In the genomic region with DNA sequence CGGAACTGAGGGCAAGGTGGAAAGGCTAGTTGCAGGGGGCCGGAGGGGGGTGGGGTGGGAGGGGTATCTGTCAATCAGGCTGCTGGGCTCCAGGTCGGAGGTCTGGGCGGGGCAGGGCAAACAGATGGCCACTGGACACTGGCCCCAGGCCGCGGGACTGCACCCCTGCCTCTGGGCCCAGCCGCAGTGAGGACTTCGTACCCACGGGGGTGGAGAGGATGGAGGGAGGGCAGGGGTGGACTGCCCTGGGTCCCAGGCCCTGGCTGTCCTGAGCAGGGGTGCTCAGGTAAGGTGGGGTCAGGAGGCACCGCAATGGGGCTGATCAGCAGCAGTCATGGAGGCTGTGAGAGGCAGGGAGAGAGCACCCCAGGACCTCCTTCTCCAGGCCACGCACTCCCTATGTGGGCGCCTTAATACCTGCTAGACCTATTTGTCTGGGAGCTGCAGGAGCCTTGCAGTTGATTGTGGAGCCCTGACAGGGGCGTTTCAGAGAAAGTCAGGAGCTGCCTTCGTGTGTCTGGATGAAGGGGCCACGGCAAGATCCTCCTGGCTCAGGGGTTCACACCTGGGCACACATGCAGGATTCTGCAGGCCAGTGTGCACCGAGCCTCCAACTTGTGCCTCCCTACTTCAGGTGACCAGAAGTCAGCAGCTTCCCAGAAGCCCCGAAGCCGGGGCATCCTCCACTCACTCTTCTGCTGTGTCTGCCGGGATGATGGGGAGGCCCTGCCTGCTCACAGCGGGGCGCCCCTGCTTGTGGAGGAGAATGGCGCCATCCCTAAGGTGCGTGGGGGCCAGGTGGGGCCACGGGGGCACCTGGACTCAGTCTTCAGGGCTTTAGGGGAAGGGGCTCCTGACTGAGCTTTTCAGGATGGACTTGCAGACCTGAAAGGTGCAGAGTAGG, we compare ENCODE assay signal across 8 cellular contexts. TPM values are rescaled to one million over a fixed set of nuclear protein-coding genes. Genes with fewer than 3 reads are reported as not detected.
A peak's percentile ranks its signal among the peaks of the same experiment; 100 is the strongest.
DNase-seq lines count a peak whose midpoint lies in the region; FAIRE-seq and TF ChIP-seq lines count a peak whose summit lies in the region.

No MANE protein-coding gene starts in this region.

- FAIRE-seq in GM12891 (lab: Jason Lieb, UNC): no peak

- H3K27ac ChIP-seq in 22Rv1 (peak overlapping the region; percentile 100), mesodermal cell (ENCODE audit: low read depth, low read length, severe bottlenecking) (no peak overlapping the region)

- no peaks in the 10 kb centered on the region for H3K9me3 ChIP-seq in mesodermal cell (ENCODE audit: control insufficient read depth, low read length)

- H3K9me3 Mint-ChIP-seq in IgD-negative memory B cell: no peaks in the 10 kb centered on the region

- peak overlapping the region; percentile 83 for H3K4me3 ChIP-seq in mesodermal cell (ENCODE audit: extremely low read depth, insufficient read depth, low read length, poor library complexity, severe bottlenecking)

- peak overlapping the region; percentile 57 to 100 (median 73) for H3K27ac Mint-ChIP-seq in IgD-negative memory B cell

- DNase-seq in cerebellar cortex (ENCODE audit: low spot score) (peak; percentile 33), GM12891 (ENCODE audit: insufficient read length, low spot score) (no peak), cortex of kidney (lab: John Stamatoyannopoulos, UW) (no peak), NCI-H2107 treated with DMSO at 0.1 percent for 48 hours (lab: John Stamatoyannopoulos, UW; ENCODE audit: unreplicated experiment) (no peak)
- no peak for DNase-seq in stimulated activated CD4-positive, alpha-beta T cell treated with anti-CD3 and anti-CD28 coated beads, Interleukin-2, amount 100 ng/mL, for 48 hours

- no peaks in the 10 kb centered on the region for H3K27me3 Mint-ChIP-seq in IgD-negative memory B cell

- H3K4me1 Mint-ChIP-seq in IgD-negative memory B cell: peaks cover 21 to 36% (median 32%) of the 10 kb centered on the region in 3 donors

- peak overlapping the region; percentile 81 to 95 (median 88) for H3K4me3 Mint-ChIP-seq in IgD-negative memory B cell

- WGBS in mesodermal cell (ENCODE audit: insufficient coverage in 2 of 2), 2 experiments: 60 to 68% methylated on average over 17 to 18 of the region's 24 CpGs

- no peaks in the 10 kb centered on the region for H3K36me3 Mint-ChIP-seq in IgD-negative memory B cell

- peaks cover 45% of the 10 kb centered on the region for H3K36me3 ChIP-seq in mesodermal cell (ENCODE audit: control insufficient read depth, insufficient read depth, low read length)

- no peak for TF ChIP-seq POLR2A in GM12891 (IDR thresholded peaks at IDR 0.05; ENCODE audit: low read depth, low read length)

- peaks cover 27% of the 10 kb centered on the region for H3K4me1 ChIP-seq in mesodermal cell (ENCODE audit: control insufficient read depth, insufficient read depth, low read length, poor library complexity, severe bottlenecking)

- TF ChIP-seq CTCF in 22Rv1 (IDR thresholded peaks at IDR 0.05): no peak

TF ChIP-seq in GM12891, 5 proteins besides CTCF, POLR2A, EP300 and RAD21:
- TF ChIP-seq POU2F2 (IDR thresholded peaks at IDR 0.05; ENCODE audit: low read depth, low read length) (no peak), SPI1 (IDR thresholded peaks at IDR 0.05; ENCODE audit: low read depth, low read length) (no peak), POLR2AphosphoS5 (IDR thresholded peaks at IDR 0.05; ENCODE audit: low read depth, low read length) (no peak), TAF1 (IDR thresholded peaks at IDR 0.05; ENCODE audit: low read depth, low read length) (no peak), PAX5 (IDR thresholded peaks at IDR 0.05; ENCODE audit: insufficient read depth, low read length, severe bottlenecking) (no peak)

RNA-seq across cellular contexts. Expression of a gene that starts 1.5 kb away (rescaled TPM):
- polyA plus RNA-seq in IgD-negative memory B cell: 16.2 TPM
- polyA plus RNA-seq in mesodermal cell (2013, experiment 1 of 2): 49.6 TPM
- polyA plus RNA-seq in mesodermal cell (2013, experiment 2 of 2): 48.4 TPM
- 27.9 TPM for polyA plus RNA-seq in GM12891 (2012; ENCODE audit: low read depth, missing spikeins)

RNA-seq across cellular contexts. Expression of a gene that starts 17.7 kb away (rescaled TPM):
- 0.28 TPM for polyA plus RNA-seq in IgD-negative memory B cell
- polyA plus RNA-seq in mesodermal cell (2013, experiment 1 of 2): not detected
- polyA plus RNA-seq in mesodermal cell (2013, experiment 2 of 2): not detected
- polyA plus RNA-seq in GM12891 (2012; ENCODE audit: low read depth, missing spikeins): 0.28 TPM

RNA-seq across cellular contexts. Expression of a gene that starts 19.1 kb away (rescaled TPM):
- polyA plus RNA-seq in IgD-negative memory B cell: 1.3 TPM
- polyA plus RNA-seq in mesodermal cell (2013, experiment 1 of 2): not detected
- 0.10 TPM for polyA plus RNA-seq in mesodermal cell (2013, experiment 2 of 2)
- 0.09 TPM for polyA plus RNA-seq in GM12891 (2012; ENCODE audit: low read depth, missing spikeins)

RNA-seq across cellular contexts. Expression of a gene that starts 44.5 kb away (rescaled TPM):
- 0.18 TPM for polyA plus RNA-seq in IgD-negative memory B cell
- not detected for polyA plus RNA-seq in mesodermal cell (2013, experiment 1 of 2)
- polyA plus RNA-seq in mesodermal cell (2013, experiment 2 of 2): 0.30 TPM
- polyA plus RNA-seq in GM12891 (2012; ENCODE audit: low read depth, missing spikeins): not detected
